8 cellular contexts compared by ENCODE assay signal in the genomic region with DNA sequence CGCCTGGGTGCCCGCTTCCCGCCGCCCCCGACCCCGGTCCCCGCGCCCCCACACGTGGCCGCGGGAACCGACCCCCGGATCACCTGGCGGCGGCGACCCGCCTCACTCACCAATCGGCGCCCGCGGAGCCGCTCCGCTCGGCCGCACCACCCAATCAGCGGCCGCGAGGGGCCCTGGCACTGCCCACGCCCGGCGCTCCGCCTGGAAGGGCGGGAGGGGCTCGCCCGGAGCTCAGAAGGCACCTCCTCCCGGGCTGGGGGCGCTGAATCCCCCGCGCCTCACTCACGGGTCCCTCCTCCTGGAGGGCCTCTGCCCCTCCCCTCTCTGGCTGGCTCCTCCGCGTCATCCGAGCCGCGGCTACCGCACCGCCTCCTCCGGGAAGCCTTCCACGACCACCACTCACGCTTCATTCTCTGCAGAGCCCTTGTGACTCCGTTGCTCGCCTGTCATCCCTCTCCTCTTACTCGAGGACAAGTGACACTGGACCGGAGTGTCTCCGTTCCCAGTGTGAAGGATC. TPM values are rescaled to one million over a fixed set of nuclear protein-coding genes. Genes with fewer than 3 reads are reported as not detected.
A peak's percentile ranks its signal among the peaks of the same experiment; 100 is the strongest.
DNase-seq lines count a peak whose midpoint lies in the region; ATAC-seq and TF ChIP-seq lines count a peak whose summit lies in the region.

No MANE protein-coding gene starts in this region.

- H3K36me3 ChIP-seq in GM23338 (ENCODE audit: insufficient read depth), result no peaks in the 10 kb centered on the region

- no peak overlapping the region for H3K27ac ChIP-seq in GM23338 (ENCODE audit: low read depth)

- no peak for TF ChIP-seq POLR2A in GM18505 (IDR thresholded peaks at IDR 0.05; ENCODE audit: borderline replicate concordance, extremely low read depth, insufficient read depth, insufficient read length)

- no peaks in the 10 kb centered on the region for H3K9me2 ChIP-seq in GM23338 (ENCODE audit: insufficient read depth)

- H3K4me1 ChIP-seq in GM23338 (ENCODE audit: insufficient read depth), result peaks cover 42% of the 10 kb centered on the region

- H3K9me3 Mint-ChIP-seq in GM23338 (no peaks in the 10 kb centered on the region), chondrocyte (ENCODE audit: low read depth) (no peaks in the 10 kb centered on the region)

- H3K27ac Mint-ChIP-seq in GM23338 (no peak overlapping the region), chondrocyte (ENCODE audit: unreplicated experiment) (peak overlapping the region; percentile 94)

- H2AFZ ChIP-seq in GM23338, result peak overlapping the region; percentile 100

- no peaks in the 10 kb centered on the region for H3K36me3 Mint-ChIP-seq in GM23338 (ENCODE audit: low read depth)
- H3K36me3 Mint-ChIP-seq in chondrocyte (ENCODE audit: low read depth), result peaks cover 5% of the 10 kb centered on the region

- ATAC-seq in GM23338, result peak; percentile 70
- ATAC-seq in GM18505 (IDR thresholded peaks at IDR 0.05; ENCODE audit: unreplicated experiment), result no peak

- H3K4me3 Mint-ChIP-seq in GM23338 (peak overlapping the region; percentile 78), chondrocyte (ENCODE audit: unreplicated experiment) (peak overlapping the region; percentile 83)

- H3K4me1 Mint-ChIP-seq in GM23338, result peaks cover 28% of the 10 kb centered on the region
- H3K4me1 Mint-ChIP-seq in chondrocyte (ENCODE audit: low read depth), result peaks cover 17% of the 10 kb centered on the region

- H3K4me3 ChIP-seq in GM23338, result peak overlapping the region; percentile 87

- H3K79me2 ChIP-seq in GM23338 (replicated peaks; ENCODE audit: insufficient read depth), result no peaks in the 10 kb centered on the region

- peak overlapping the region; percentile 94 for H3K4me2 ChIP-seq in GM23338

- peaks cover 16% of the 10 kb centered on the region; the same call in 1 of the 2 replicates for H3F3A ChIP-seq in GM23338 (replicated peaks; ENCODE audit: low read depth)

- H4K20me1 ChIP-seq in GM23338 (replicated peaks; ENCODE audit: insufficient read depth), result no peaks in the 10 kb centered on the region; the same call in 1 of the 2 replicates

- peaks cover 41% of the 10 kb centered on the region for H3K27me3 ChIP-seq in GM23338 (ENCODE audit: insufficient read depth)

- peaks cover 39% of the 10 kb centered on the region for H3K27me3 Mint-ChIP-seq in GM23338 (ENCODE audit: insufficient read depth, low read depth, poor library complexity)
- H3K27me3 Mint-ChIP-seq in chondrocyte (ENCODE audit: low read depth), result peaks cover 4% of the 10 kb centered on the region

- TF ChIP-seq CTCF in GM23338 (conservative IDR thresholded peaks at IDR 0.05; ENCODE audit: low read depth in 2 of 2) (no peak), chondrocyte (IDR thresholded peaks at IDR 0.05) (no peak)

- DNase-seq in COLO829 (ENCODE audit: low spot score) (peak; percentile 59), GM23338 (ENCODE audit: low spot score) (peak; percentile 92), NCI-H1436 (lab: John Stamatoyannopoulos, UW) (peak; percentile 72), chondrocyte (ENCODE audit: low spot score) (peak; percentile 80), left kidney (ENCODE audit: low read depth, low spot score) (peak; percentile 96)
- peak; percentile 38 for DNase-seq in activated CD4-positive, CD25-positive, alpha-beta regulatory T cell treated with anti-CD3 and anti-CD28 coated beads, Interleukin-2, amount 50 U/mL, for 16 hours (ENCODE audit: low read depth, low spot score)
- peak; percentile 63 to 73 for DNase-seq in stimulated activated CD4-positive, alpha-beta T cell treated with anti-CD3 and anti-CD28 coated beads, Interleukin-2, amount 100 ng/mL, for 24 hours

TF ChIP-seq in GM23338, 12 proteins besides CTCF, POLR2A, EP300 and RAD21:
- peak; percentile 62 for TF ChIP-seq CREB1 (CRISPR knock-in tag; IDR thresholded peaks at IDR 0.05; ENCODE audit: low read depth)
- no peak for TF ChIP-seq EZH2phosphoT487 (IDR thresholded peaks at IDR 0.05; ENCODE audit: unreplicated experiment)

RNA-seq across cellular contexts. Expression of gene SH2D5, which starts 0.4 kb away (rescaled TPM):
- 24.8 and 29.2 TPM in 2 replicates for total RNA-seq in GM23338 (2014; rRNA removed; shearing (Covaris generic))
- polyA plus RNA-seq in GM23338 (2016; fragmentation: Nextera tagmentation; extraction: Ambion mirVana), result 4.6 and 5.0 TPM in 2 replicates
- total RNA-seq in chondrocyte, result 0.15 to 1.1 TPM (median 0.75 TPM) in 3 replicates

RNA-seq across cellular contexts. Expression of gene KIF17, which starts 14.3 kb away (rescaled TPM):
- total RNA-seq in GM23338 (2014; rRNA removed; shearing (Covaris generic)), result 13.3 and 18.6 TPM in 2 replicates
- 5.9 and 7.4 TPM in 2 replicates for polyA plus RNA-seq in GM23338 (2016; fragmentation: Nextera tagmentation; extraction: Ambion mirVana)
- 0.51 to 1.3 TPM (median 0.95 TPM) in 3 replicates for total RNA-seq in chondrocyte

RNA-seq across cellular contexts. Expression of gene HP1BP3, which starts 55.0 kb away (rescaled TPM):
- 85.5 and 89.1 TPM in 2 replicates for total RNA-seq in GM23338 (2014; rRNA removed; shearing (Covaris generic))
- polyA plus RNA-seq in GM23338 (2016; fragmentation: Nextera tagmentation; extraction: Ambion mirVana), result 112 and 117 TPM in 2 replicates
- total RNA-seq in chondrocyte, result 182 to 225 TPM (median 182 TPM) in 3 replicates

Comparison
In these comparisons a context has a peak if more than half of its experiments do, and no peak if none do; other contexts are left out.
1. DNase-seq: peak in every context shown above with its lines; median percentile 96 in left kidney; 92 in GM23338; 80 in chondrocyte; 72 in NCI-H1436; 68 in stimulated activated CD4-positive, alpha-beta T cell treated with anti-CD3 and anti-CD28 coated beads, Interleukin-2, amount 100 ng/mL, for 24 hours; 59 in COLO829; 38 in activated CD4-positive, CD25-positive, alpha-beta regulatory T cell treated with anti-CD3 and anti-CD28 coated beads, Interleukin-2, amount 50 U/mL, for 16 hours.
2. RNA of gene SH2D5, which starts 0.4 kb away (total RNA-seq): 24.8 to 29.2 TPM in GM23338; 0.15 to 1.1 TPM in chondrocyte; every median in the first group is over 10 times any median in the second.